In genomic region chr16:24769806-24770205, GRCh38 we compare ENCODE assay signal across 11 cellular contexts. TPM values are rescaled to one million over a fixed set of nuclear protein-coding genes. Genes with fewer than 3 reads are reported as not detected.
A peak's percentile ranks its signal among the peaks of the same experiment; 100 is the strongest.
DNase-seq lines count a peak whose midpoint lies in the region; ATAC-seq, FAIRE-seq and TF ChIP-seq lines count a peak whose summit lies in the region.
"Had no signal": no experiment of that assay in that cellular context is flagged by ENCODE, and none has a peak within 500 bp of the region (broad histone marks: within the 10 kb centered on the region; RNA-seq: fewer than 3 reads in every experiment).

No MANE protein-coding gene starts in this region.

- peak overlapping the region; percentile 40 for H3K4me2 ChIP-seq in GM23248 (ENCODE audit: unreplicated experiment)
- no peak overlapping the region for H3K4me2 ChIP-seq in mesenchymal stem cell (ENCODE audit: low read length, poor library complexity, severe bottlenecking)

- H2BK12ac ChIP-seq in mesenchymal stem cell (ENCODE audit: low read length in 2 of 2), result no peak overlapping the region

- H3K18ac ChIP-seq in mesenchymal stem cell (ENCODE audit: low read depth in 1 of 2, low read length in 2 of 2), result no peak overlapping the region

- intact Hi-C loops in kidney (cut with DNase I), result no loop called here

- peaks cover 10% of the 10 kb centered on the region for H3K79me1 ChIP-seq in mesenchymal stem cell (replicated peaks; ENCODE audit: low read length, poor library complexity, severe bottlenecking)

- ATAC-seq in HG02588 (IDR thresholded peaks at IDR 0.05; ENCODE audit: unreplicated experiment) (no peak), HG03342 (IDR thresholded peaks at IDR 0.05; ENCODE audit: unreplicated experiment) (no peak)

- peaks cover 27% of the 10 kb centered on the region for H3F3A ChIP-seq in GM23248 (ENCODE audit: insufficient read depth)

- FAIRE-seq in kidney (lab: Jason Lieb, UNC), result no peak
- FAIRE-seq: endothelial cell of umbilical vein had no signal

- peaks cover 19% of the 10 kb centered on the region for H3K36me3 ChIP-seq in GM23248 (ENCODE audit: low read depth)
- H3K36me3 ChIP-seq in mesenchymal stem cell (ENCODE audit: control insufficient read depth in 1 of 2, insufficient read depth in 2 of 2, low read depth in 1 of 2, low read length in 2 of 2), result peaks cover 4 to 41% of the 10 kb centered on the region in 2 experiments
- H3K36me3 ChIP-seq in kidney (ENCODE audit: control insufficient read depth in 1 of 2, insufficient read depth in 2 of 2, low read length in 2 of 2), result peaks cover 11% of the 10 kb centered on the region in 2 donors

- no peaks in the 10 kb centered on the region for H3K9me2 ChIP-seq in GM23248 (ENCODE audit: insufficient read depth)

- peak overlapping the region; percentile 79 for H3K27ac ChIP-seq in GM23248
- H3K27ac ChIP-seq in mesenchymal stem cell (ENCODE audit: low read length, poor library complexity, severe bottlenecking), result no peak overlapping the region
- no peak overlapping the region for H3K27ac ChIP-seq in kidney (ENCODE audit: low read depth in 2 of 2, low read length in 2 of 2)
- H3K27ac ChIP-seq: VCaP had no signal

- no peak overlapping the region for H3K4ac ChIP-seq in mesenchymal stem cell (ENCODE audit: low read depth in 1 of 2, low read length in 2 of 2)

- WGBS in GM23248 (ENCODE audit: low coverage in 1 of 2, low lambda C conversion rate in 2 of 2, missing lambda C conversion rate in 2 of 2), 2 experiments, result 85% methylated on average over 5 of the region's 5 CpGs
- WGBS in mesenchymal stem cell, result 94% methylated on average over 5 of the region's 5 CpGs

- H3K79me2 ChIP-seq in GM23248 (ENCODE audit: insufficient read depth), result peaks cover 97% of the 10 kb centered on the region

- no peak overlapping the region for H2AK5ac ChIP-seq in mesenchymal stem cell (ENCODE audit: low read length, severe bottlenecking)

- H4K8ac ChIP-seq in mesenchymal stem cell (ENCODE audit: low read length), result no peak overlapping the region

- DNase-seq in AG09319 (ENCODE audit: extremely low read depth, low read depth), result peak; percentile 40
- DNase-seq in GM23248, result peak; percentile 70
- peak; percentile 59 for DNase-seq in astrocyte of the spinal cord (ENCODE audit: low read depth, low spot score)
- peak; percentile 66 for DNase-seq in mesenchymal stem cell
- no peak for DNase-seq in AG08395 (ENCODE audit: low spot score)
- DNase-seq in kidney, result no peak
- DNase-seq: NCI-H2107 had no signal

- no peak overlapping the region for H2BK5ac ChIP-seq in mesenchymal stem cell (ENCODE audit: low read depth, low read length, poor library complexity, severe bottlenecking)

- H2AFZ ChIP-seq in GM23248, result no peak overlapping the region
- H2AFZ ChIP-seq in mesenchymal stem cell (ENCODE audit: low read depth, low read length), result no peak overlapping the region

- no peaks in the 10 kb centered on the region; the same call in 1 of the 2 replicates for H4K20me1 ChIP-seq in GM23248 (ENCODE audit: insufficient read depth)

- H3K9me3 ChIP-seq in GM23248 (ENCODE audit: low read depth), result no peaks in the 10 kb centered on the region
- H3K9me3 ChIP-seq in mesenchymal stem cell (ENCODE audit: control insufficient read depth, low read length), result no peaks in the 10 kb centered on the region
- no peaks in the 10 kb centered on the region for H3K9me3 ChIP-seq in kidney (ENCODE audit: control insufficient read depth in 1 of 2, low read length in 2 of 2)

- no peak overlapping the region for H4K91ac ChIP-seq in mesenchymal stem cell (ENCODE audit: low read length)

- H3K4me1 ChIP-seq in GM23248 (ENCODE audit: insufficient read depth), result peaks cover 20% of the 10 kb centered on the region
- H3K4me1 ChIP-seq in mesenchymal stem cell (ENCODE audit: control insufficient read depth, insufficient read depth, low read depth, low read length), result no peaks in the 10 kb centered on the region
- no peaks in the 10 kb centered on the region for H3K4me1 ChIP-seq in kidney (ENCODE audit: control insufficient read depth in 1 of 2, insufficient read depth in 1 of 2, low read depth in 1 of 2, low read length in 2 of 2)

- H3K9ac ChIP-seq in GM23248, result peak overlapping the region; percentile 61
- H3K9ac ChIP-seq in mesenchymal stem cell (ENCODE audit: low read length), result no peak overlapping the region
- H3K9ac ChIP-seq in kidney (ENCODE audit: low read length in 2 of 2), result no peak overlapping the region

- no peak overlapping the region for H3K23ac ChIP-seq in mesenchymal stem cell (ENCODE audit: low read length in 2 of 2)

- H3K14ac ChIP-seq in mesenchymal stem cell (ENCODE audit: low read length in 2 of 2), result no peak overlapping the region

- H2BK120ac ChIP-seq in mesenchymal stem cell (ENCODE audit: low read depth, low read length), result no peak overlapping the region

- TF ChIP-seq CTCF in AG09319 (IDR thresholded peaks at IDR 0.05; ENCODE audit: low read depth, low read length) (no peak), astrocyte of the spinal cord (IDR thresholded peaks at IDR 0.05; ENCODE audit: low read depth, low read length) (no peak), kidney (IDR thresholded peaks at IDR 0.05; ENCODE audit: borderline replicate concordance, extremely low read depth, insufficient read depth) (no peak)

- in situ Hi-C loops in GM23248 (cut with MboI), result no loop called here
- in situ Hi-C loops in astrocyte of the spinal cord (cut with HindIII; ENCODE audit: low sequenced_read_pairs), result no loop called here

- no peak overlapping the region for H2BK15ac ChIP-seq in mesenchymal stem cell (ENCODE audit: low read depth, poor library complexity, severe bottlenecking)

- H3K4me3 ChIP-seq in GM23248 (no peak overlapping the region), astrocyte of the spinal cord (ENCODE audit: low read depth, low read length) (no peak overlapping the region), mesenchymal stem cell (ENCODE audit: insufficient read depth in 1 of 2, low read depth in 1 of 2, low read length in 2 of 2) (no peak overlapping the region), kidney (ENCODE audit: low read length in 2 of 2) (no peak overlapping the region)

- H3K27me3 ChIP-seq in GM23248 (replicated peaks; ENCODE audit: insufficient read depth), result no peaks in the 10 kb centered on the region
- H3K27me3 ChIP-seq in mesenchymal stem cell (ENCODE audit: control insufficient read depth in 1 of 2, insufficient read depth in 1 of 2, low read length in 2 of 2), result no peaks in the 10 kb centered on the region

RNA-seq across cellular contexts. Expression of gene TNRC6A, which starts 40.4 kb away (rescaled TPM):
- 13.1 and 18.1 TPM in 2 replicates for total RNA-seq in GM23248 (2014; rRNA removed; shearing (Covaris generic))
- 12.5 and 14.2 TPM in 2 replicates for polyA plus RNA-seq in GM23248 (2016; fragmentation: Nextera tagmentation; extraction: Ambion mirVana)
- polyA plus RNA-seq in mesenchymal stem cell (2013, experiment 1 of 2), result 27.6 TPM
- polyA plus RNA-seq in mesenchymal stem cell (2013, experiment 2 of 2), result 25.0 TPM
- 61.9 TPM for total RNA-seq in kidney
- 8.0 TPM for polyA plus RNA-seq in kidney (ENCODE audit: insufficient read depth, low read depth, low replicate concordance)

Comparison
In these comparisons a context has a peak if more than half of its experiments do, and no peak if none do; other contexts are left out.
1. DNase-seq: peak in AG09319 (single experiment), GM23248 (single experiment), astrocyte of the spinal cord (single experiment) and mesenchymal stem cell (single experiment); none in AG08395 (single experiment) and kidney (single experiment).